Comparison of ENCODE assay signal across 8 cellular contexts in genomic region chr10:68333905-68334431, GRCh38. TPM values are rescaled to one million over a fixed set of nuclear protein-coding genes. Genes with fewer than 3 reads are reported as not detected.
DNase-seq lines count a peak whose midpoint lies in the region; ATAC-seq and TF ChIP-seq lines count a peak whose summit lies in the region.

No MANE protein-coding gene starts in this region.

- H3K36me3 Mint-ChIP-seq in progenitor cell of endocrine pancreas (ENCODE audit: insufficient read depth) = peaks cover 16% of the 10 kb centered on the region

- no peak for TF ChIP-seq POLR2A in adrenal gland (IDR thresholded peaks at IDR 0.05)

- no peaks in the 10 kb centered on the region for H3K27me3 Mint-ChIP-seq in progenitor cell of endocrine pancreas

- no peak overlapping the region for H3K27ac ChIP-seq in DOHH2 (ENCODE audit: low read depth, low read length)
- H3K27ac ChIP-seq in OCI-LY3 (ENCODE audit: low read length) = no peak overlapping the region
- H3K27ac ChIP-seq in adrenal gland = peak overlapping the region in 1 of 5 donors; percentile 99

- H3K79me2 ChIP-seq in DOHH2 (ENCODE audit: control insufficient read depth, low read length) (peaks cover 82% of the 10 kb centered on the region), OCI-LY3 (ENCODE audit: low read length) (peaks cover 78% of the 10 kb centered on the region)

- peak overlapping the region; percentile 87 for H3K4me2 ChIP-seq in DOHH2 (ENCODE audit: low read length)
- peak overlapping the region; percentile 85 for H3K4me2 ChIP-seq in OCI-LY3 (ENCODE audit: low read length)

- H3K9ac ChIP-seq in OCI-LY3 (ENCODE audit: low read length) = peak overlapping the region; percentile 99

- peaks cover 44% of the 10 kb centered on the region for H3K4me1 Mint-ChIP-seq in progenitor cell of endocrine pancreas (ENCODE audit: low read depth)

- H3K27ac Mint-ChIP-seq in progenitor cell of endocrine pancreas = peak overlapping the region; percentile 84

- peaks cover 69% of the 10 kb centered on the region for H3K36me3 ChIP-seq in DOHH2 (ENCODE audit: control insufficient read depth, low read length)
- H3K36me3 ChIP-seq in OCI-LY3 (replicated peaks; ENCODE audit: low read depth, low read length) = peaks cover 21% of the 10 kb centered on the region
- peaks cover 0 to 10% of the 10 kb centered on the region in 2 donors for H3K36me3 ChIP-seq in adrenal gland (replicated peaks in 1 of 2)

- no peak for DNase-seq in epithelial cell of esophagus (ENCODE audit: low read depth)
- DNase-seq in progenitor cell of endocrine pancreas (ENCODE audit: low spot score, unreplicated experiment) = no peak
- DNase-seq in adrenal gland = no peak
- DNase-seq in AG20443 (ENCODE audit: low spot score) = no peak

- H2AFZ ChIP-seq in OCI-LY3 (ENCODE audit: low read depth, low read length) = no peak overlapping the region

- H3K9me2 ChIP-seq in DOHH2 (replicated peaks; ENCODE audit: control insufficient read depth, low read length) = no peaks in the 10 kb centered on the region

- no peaks in the 10 kb centered on the region for H3K27me3 ChIP-seq in DOHH2 (ENCODE audit: control insufficient read depth, low read length)
- no peaks in the 10 kb centered on the region for H3K27me3 ChIP-seq in OCI-LY3 (ENCODE audit: low read depth, low read length)
- no peaks in the 10 kb centered on the region for H3K27me3 ChIP-seq in adrenal gland

- H3F3A ChIP-seq in DOHH2 (ENCODE audit: control insufficient read depth, insufficient read depth) = peaks cover 31% of the 10 kb centered on the region

- H3K4me3 Mint-ChIP-seq in progenitor cell of endocrine pancreas (ENCODE audit: low read depth) = peak overlapping the region; percentile 100

- no peaks in the 10 kb centered on the region for H3K9me3 ChIP-seq in DOHH2 (ENCODE audit: control insufficient read depth, insufficient read depth, low read length)
- no peaks in the 10 kb centered on the region for H3K9me3 ChIP-seq in OCI-LY3 (ENCODE audit: insufficient read depth, low read length)
- H3K9me3 ChIP-seq in adrenal gland (replicated peaks in 1 of 3) = no peaks in the 10 kb centered on the region

- H3K4me1 ChIP-seq in DOHH2 (ENCODE audit: control insufficient read depth, low read length) = peaks cover 56% of the 10 kb centered on the region
- peaks cover 35% of the 10 kb centered on the region for H3K4me1 ChIP-seq in OCI-LY3 (ENCODE audit: low read length)
- H3K4me1 ChIP-seq in adrenal gland (replicated peaks in 1 of 2) = peaks cover 42 to 59% of the 10 kb centered on the region in 2 donors

- ATAC-seq in GM18519 (IDR thresholded peaks at IDR 0.05; ENCODE audit: low FRiP score, unreplicated experiment) (no peak), GM19463 (IDR thresholded peaks at IDR 0.05; ENCODE audit: unreplicated experiment) (no peak)

- TF ChIP-seq CTCF in DOHH2 (IDR thresholded peaks at IDR 0.05; ENCODE audit: low read depth, low read length, poor library complexity, severe bottlenecking) = no peak
- TF ChIP-seq CTCF in OCI-LY3 (IDR thresholded peaks at IDR 0.05; ENCODE audit: low read depth, low read length) = no peak
- TF ChIP-seq CTCF in epithelial cell of esophagus (IDR thresholded peaks at IDR 0.05; ENCODE audit: insufficient read depth, low read depth, low read length, missing control alignments) = no peak
- no peak for TF ChIP-seq CTCF in progenitor cell of endocrine pancreas (IDR thresholded peaks at IDR 0.05; ENCODE audit: unreplicated experiment)
- TF ChIP-seq CTCF in adrenal gland (IDR thresholded peaks at IDR 0.05) = no peak

- intact Hi-C loops in adrenal gland (cut with DNase I) = no loop called here

- H3K9me3 Mint-ChIP-seq in progenitor cell of endocrine pancreas (ENCODE audit: low read depth) = no peaks in the 10 kb centered on the region

- peaks cover 53% of the 10 kb centered on the region for H4K20me1 ChIP-seq in DOHH2 (ENCODE audit: control insufficient read depth, insufficient read depth, low read depth, low read length)
- H4K20me1 ChIP-seq in OCI-LY3 (ENCODE audit: insufficient read depth, low read length) = peaks cover 58% of the 10 kb centered on the region

- 3 to 7% (median 4%) methylated on average over 3 of the region's 3 CpGs for WGBS in adrenal gland, 4 donors

- H3K4me3 ChIP-seq in DOHH2 (ENCODE audit: low read length) (peak overlapping the region; percentile 83), OCI-LY3 (ENCODE audit: low read length) (peak overlapping the region; percentile 100), epithelial cell of esophagus (ENCODE audit: low read length) (peak overlapping the region; percentile 90), adrenal gland (peak overlapping the region in 2 of 4 donors; percentile 87 to 98)

RNA-seq across cellular contexts. Expression of gene PBLD, which starts 1.2 kb away (rescaled TPM):
- 9.6 and 11.1 TPM in 2 replicates for total RNA-seq in progenitor cell of endocrine pancreas
- 10 to 100 TPM; 11.6 to 32.9 (median 19.0) TPM for total RNA-seq in adrenal gland
- 10 to 100 TPM in 1 of 3 donors, 1 to 10 TPM in 2; 6.8 to 20.0 (median 7.7) TPM for polyA plus RNA-seq in adrenal gland

RNA-seq across cellular contexts. Expression of gene HNRNPH3, which starts 2.1 kb away (rescaled TPM):
- total RNA-seq in progenitor cell of endocrine pancreas = 222 and 225 TPM in 2 replicates
- 100 to 1,000 TPM in 1 of 8 donors, 10 to 100 TPM in 7; 12.9 to 113 (median 57.3) TPM for total RNA-seq in adrenal gland
- polyA plus RNA-seq in adrenal gland = 100 to 1,000 TPM; 126 to 291 (median 237) TPM
